Comparison of ENCODE assay signal across 21 cellular contexts in the genomic region with DNA sequence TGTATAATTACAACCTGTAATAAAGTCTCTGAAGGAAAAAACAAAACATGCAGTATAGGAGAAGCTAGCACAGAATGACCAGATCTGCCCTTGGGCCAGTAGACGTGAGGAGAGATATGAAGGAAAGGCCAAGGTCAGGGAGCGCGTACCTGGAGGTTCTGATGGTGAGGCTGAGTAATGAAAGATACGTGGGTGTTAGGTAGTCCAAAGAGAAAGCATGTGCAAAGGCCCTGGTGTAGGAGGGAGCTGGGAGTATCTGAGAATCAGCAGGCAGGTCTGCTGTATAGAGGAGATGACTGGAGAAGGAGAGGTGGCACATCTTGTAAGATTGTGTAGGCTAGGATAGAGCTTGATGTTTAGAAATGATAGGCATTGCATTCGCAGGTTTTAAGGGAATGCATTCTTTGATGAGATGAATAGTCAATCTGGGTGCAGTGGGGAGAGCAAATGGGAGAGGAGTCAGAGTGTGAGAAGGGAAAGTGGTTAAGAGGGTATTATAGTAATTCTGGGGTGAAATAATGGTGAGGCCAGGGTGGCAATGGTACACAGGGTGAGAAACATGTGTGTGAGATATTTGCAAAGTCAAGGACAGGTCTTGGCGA. TPM values are rescaled to one million over a fixed set of nuclear protein-coding genes. Genes with fewer than 3 reads are reported as not detected.
DNase-seq lines count a peak whose midpoint lies in the region; ATAC-seq, FAIRE-seq and TF ChIP-seq lines count a peak whose summit lies in the region.
"Had no signal": no experiment of that assay in that cellular context is flagged by ENCODE, and none has a peak within 500 bp of the region (broad histone marks: within the 10 kb centered on the region; RNA-seq: fewer than 3 reads in every experiment).

No MANE protein-coding gene starts in this region.

- POLR2A ChIA-PET in HEK293 (lab: Yijun Ruan, JAX) = no interaction called here

- H3K4me1 Mint-ChIP-seq in activated naive CD8-positive, alpha-beta T cell (ENCODE audit: low read depth) = peaks cover 38% of the 10 kb centered on the region
- peaks cover 44% of the 10 kb centered on the region for H3K4me1 Mint-ChIP-seq in activated naive CD8-positive, alpha-beta T cell treated with anti-CD3 and anti-CD28 coated beads for 36 hours
- H3K4me1 Mint-ChIP-seq in stimulated activated memory B cell treated with anti-CD40 and anti-IgM and Interleukin-4, amounts not matched to agents 10 μg/mL and 1 μg/mL and 100 μg/mL, for 72 hours = peaks cover 20% of the 10 kb centered on the region

- H3K27ac Mint-ChIP-seq in activated naive CD8-positive, alpha-beta T cell = peak overlapping the region; percentile 16
- H3K27ac Mint-ChIP-seq in activated naive CD8-positive, alpha-beta T cell treated with anti-CD3 and anti-CD28 coated beads for 36 hours = no peak overlapping the region
- H3K27ac Mint-ChIP-seq in stimulated activated memory B cell treated with anti-CD40 and anti-IgM and Interleukin-4, amounts not matched to agents 10 μg/mL and 1 μg/mL and 100 μg/mL, for 72 hours = peak overlapping the region; percentile 0
- H3K27ac Mint-ChIP-seq: B cell; CD4-positive, alpha-beta T cell; HFFc6 had no signal

- peak; percentile 7 for FAIRE-seq in bronchial epithelial cell (lab: Jason Lieb, UNC)
- FAIRE-seq: A204.1, D721Med, G401.6, GM12891, H1 had no signal

- DNase-seq in activated naive CD8-positive, alpha-beta T cell treated with anti-CD3 and anti-CD28 coated beads for 36 hours = no peak
- no peak for DNase-seq in bronchial epithelial cell (ENCODE audit: low read depth)
- no peak for DNase-seq in GM13977 (ENCODE audit: low spot score)
- DNase-seq: C1 segment of cervical spinal cord; CD4-positive, alpha-beta T cell; DMS153; DMS79 treated with DMSO at 0.1 percent for 48 hours; EL; HFFc6 had no signal

- H3K27ac ChIP-seq in HEK293 (ENCODE audit: extremely low read depth, low read depth, low read length) = no peak overlapping the region
- H3K27ac ChIP-seq: HL-60 had no signal

- in situ Hi-C loops in GM13977 (cut with MboI; ENCODE audit: low pct_unique_long_range_greater_than_20kb, low sequenced_read_pairs, unreplicated experiment) = loop anchor here (5.0 kb wide), 1 partner anchor 192 kb away; no protein-coding TSS in a partner anchor

- H3K9me3 Mint-ChIP-seq in activated naive CD8-positive, alpha-beta T cell (ENCODE audit: low read depth) = no peaks in the 10 kb centered on the region
- H3K9me3 Mint-ChIP-seq in activated naive CD8-positive, alpha-beta T cell treated with anti-CD3 and anti-CD28 coated beads for 36 hours = peaks cover 3% of the 10 kb centered on the region
- no peaks in the 10 kb centered on the region for H3K9me3 Mint-ChIP-seq in stimulated activated memory B cell treated with anti-CD40 and anti-IgM and Interleukin-4, amounts not matched to agents 10 μg/mL and 1 μg/mL and 100 μg/mL, for 72 hours
- H3K9me3 Mint-ChIP-seq: CD4-positive, alpha-beta T cell; HFFc6 had no signal

- H3K4me3 ChIP-seq in HEK293 (ENCODE audit: low read depth, low read length) (no peak overlapping the region), bronchial epithelial cell (ENCODE audit: low read depth, low read length) (no peak overlapping the region)
- H3K4me3 ChIP-seq: HAP-1 had no signal

- H3K36me3 ChIP-seq in HEK293 (ENCODE audit: control insufficient read depth in 2 of 2, insufficient read depth in 1 of 2, low read length in 2 of 2) (no peaks in the 10 kb centered on the region), bronchial epithelial cell (ENCODE audit: control insufficient read depth, insufficient read depth, low read length) (no peaks in the 10 kb centered on the region)
- H3K36me3 ChIP-seq: HAP-1 had no signal

- no peaks in the 10 kb centered on the region for H3K36me3 Mint-ChIP-seq in activated naive CD8-positive, alpha-beta T cell
- H3K36me3 Mint-ChIP-seq in activated naive CD8-positive, alpha-beta T cell treated with anti-CD3 and anti-CD28 coated beads for 36 hours = peaks cover 5% of the 10 kb centered on the region
- no peaks in the 10 kb centered on the region for H3K36me3 Mint-ChIP-seq in stimulated activated memory B cell treated with anti-CD40 and anti-IgM and Interleukin-4, amounts not matched to agents 10 μg/mL and 1 μg/mL and 100 μg/mL, for 72 hours

- H3K4me3 Mint-ChIP-seq in activated naive CD8-positive, alpha-beta T cell = no peak overlapping the region
- H3K4me3 Mint-ChIP-seq in activated naive CD8-positive, alpha-beta T cell treated with anti-CD3 and anti-CD28 coated beads for 36 hours = no peak overlapping the region
- no peak overlapping the region for H3K4me3 Mint-ChIP-seq in stimulated activated memory B cell treated with anti-CD40 and anti-IgM and Interleukin-4, amounts not matched to agents 10 μg/mL and 1 μg/mL and 100 μg/mL, for 72 hours
- H3K4me3 Mint-ChIP-seq: B cell; CD4-positive, alpha-beta T cell; HFFc6 had no signal

- no peaks in the 10 kb centered on the region for H3K27me3 ChIP-seq in bronchial epithelial cell (ENCODE audit: control insufficient read depth, insufficient read depth, low read length)

- H3K9me3 ChIP-seq in HEK293 (ENCODE audit: control insufficient read depth, insufficient read depth, low read depth, low read length) = no peaks in the 10 kb centered on the region
- H3K9me3 ChIP-seq: HAP-1 had no signal

- no peak for ATAC-seq in stimulated activated memory B cell treated with anti-CD40 and anti-IgM and Interleukin-4, amounts not matched to agents 10 μg/mL and 1 μg/mL and 100 μg/mL, for 72 hours
- no peak for ATAC-seq in GM21526 (IDR thresholded peaks at IDR 0.05; ENCODE audit: low FRiP score, unreplicated experiment)

- TF ChIP-seq CTCF in HEK293 (tag by site-specific recombination; IDR thresholded peaks at IDR 0.05) (no peak), bronchial epithelial cell (IDR thresholded peaks at IDR 0.05; ENCODE audit: insufficient read depth, low read length, severe bottlenecking) (no peak), GM13977 (IDR thresholded peaks at IDR 0.05; ENCODE audit: extremely low read depth, insufficient read depth, missing control alignments) (no peak)

- H3K4me1 ChIP-seq in HEK293 (ENCODE audit: control insufficient read depth, insufficient read depth, low read length) = no peaks in the 10 kb centered on the region

- H3K27me3 Mint-ChIP-seq in activated naive CD8-positive, alpha-beta T cell = no peaks in the 10 kb centered on the region
- no peaks in the 10 kb centered on the region for H3K27me3 Mint-ChIP-seq in activated naive CD8-positive, alpha-beta T cell treated with anti-CD3 and anti-CD28 coated beads for 36 hours
- no peaks in the 10 kb centered on the region for H3K27me3 Mint-ChIP-seq in stimulated activated memory B cell treated with anti-CD40 and anti-IgM and Interleukin-4, amounts not matched to agents 10 μg/mL and 1 μg/mL and 100 μg/mL, for 72 hours
- H3K27me3 Mint-ChIP-seq: B cell; CD4-positive, alpha-beta T cell had no signal

- CTCF ChIA-PET in HEK293 (lab: Yijun Ruan, JAX) = interaction anchor here (0.5 to 2.2 kb wide), 9 partner anchors 8 to 1978 kb away, joined by 3 to 10 read pairs (median 3); no protein-coding TSS in a partner anchor

TF ChIP-seq in HEK293, 187 proteins besides CTCF, POLR2A, EP300 and RAD21:
- peak; percentile 63 for TF ChIP-seq ZNF623 (tag by site-specific recombination; IDR thresholded peaks at IDR 0.05)
- TF ChIP-seq ZNF239 (tag by site-specific recombination; IDR thresholded peaks at IDR 0.05) = no peak
- no peak for TF ChIP-seq ZNF701 (tag by site-specific recombination; IDR thresholded peaks at IDR 0.05)

RNA-seq across cellular contexts. Expression of a gene that starts 15.9 kb away (rescaled TPM):
- 10 to 100 TPM; 48.5 to 54.9 TPM for total RNA-seq in activated naive CD8-positive, alpha-beta T cell treated with anti-CD3 and anti-CD28 coated beads for 36 hours
- 11.6 and 15.1 TPM in 2 replicates for total RNA-seq in bronchial epithelial cell
